20 cellular contexts compared by ENCODE assay signal in genomic region chr1:3022976-3023375, GRCh38. TPM values are rescaled to one million over a fixed set of nuclear protein-coding genes. Genes with fewer than 3 reads are reported as not detected.
A peak's percentile ranks its signal among the peaks of the same experiment; 100 is the strongest.
DNase-seq lines count a peak whose midpoint lies in the region; ATAC-seq and TF ChIP-seq lines count a peak whose summit lies in the region.
"Had no signal": no experiment of that assay in that cellular context is flagged by ENCODE, and none has a peak within 500 bp of the region (broad histone marks: within the 10 kb centered on the region; RNA-seq: fewer than 3 reads in every experiment).

No MANE protein-coding gene starts in this region.

- no peaks in the 10 kb centered on the region for H3K9me3 ChIP-seq in osteoblast (ENCODE audit: low read depth, low read length)
- no peaks in the 10 kb centered on the region for H3K9me3 ChIP-seq in tibial artery
- H3K9me3 ChIP-seq: BLaER1, HAP-1 had no signal

- no peaks in the 10 kb centered on the region for H3K79me2 ChIP-seq in osteoblast (ENCODE audit: insufficient read depth, low read length)

- no peak for TF ChIP-seq CTCF in osteoblast (IDR thresholded peaks at IDR 0.05; ENCODE audit: extremely low read depth, low read depth, low read length)
- no peak for TF ChIP-seq CTCF in tibial artery (IDR thresholded peaks at IDR 0.05)

- H3K27me3 Mint-ChIP-seq in activated naive CD4-positive, alpha-beta T cell treated with anti-CD3 and anti-CD28 coated beads, Interleukin-2, amount 10 ng/mL, durations not matched to agents 7 days and 5 days = peaks cover 21% of the 10 kb centered on the region
- H3K27me3 Mint-ChIP-seq in stimulated activated memory B cell treated with anti-CD40 and anti-IgM and Interleukin-4, amounts not matched to agents 10 μg/mL and 1 μg/mL and 100 μg/mL, for 72 hours = peaks cover 6% of the 10 kb centered on the region
- H3K27me3 Mint-ChIP-seq: CD4-positive, alpha-beta memory T cell had no signal

- no peak overlapping the region for H3K4me3 Mint-ChIP-seq in activated naive CD4-positive, alpha-beta T cell treated with anti-CD3 and anti-CD28 coated beads, Interleukin-2, amount 10 ng/mL, durations not matched to agents 7 days and 5 days
- H3K4me3 Mint-ChIP-seq in stimulated activated memory B cell treated with anti-CD40 and anti-IgM and Interleukin-4, amounts not matched to agents 10 μg/mL and 1 μg/mL and 100 μg/mL, for 72 hours = no peak overlapping the region
- H3K4me3 Mint-ChIP-seq: CD14-positive monocyte; CD4-positive, alpha-beta memory T cell had no signal

- DNase-seq in activated naive CD4-positive, alpha-beta T cell treated with anti-CD3 and anti-CD28 coated beads, Interleukin-2, amount 10 ng/mL, durations not matched to agents 7 days and 5 days = peak; percentile 14
- DNase-seq in activated naive CD4-positive, alpha-beta T cell treated with anti-CD3 and anti-CD28 coated beads, Interleukin-2, amount 50 U/mL, for 16 hours = no peak
- DNase-seq in left ventricle myocardium superior (peak; percentile 23), left cardiac atrium (no peak), osteoblast (ENCODE audit: insufficient read length, low spot score, missing footprints) (peak; percentile 56), tibial artery (peak; percentile 13 to 33)
- DNase-seq: 8988T; CD4-positive, alpha-beta memory T cell; DMS153; DMS79; GDM1; GM23248 had no signal

- no peaks in the 10 kb centered on the region for H3K36me3 Mint-ChIP-seq in activated naive CD4-positive, alpha-beta T cell treated with anti-CD3 and anti-CD28 coated beads, Interleukin-2, amount 10 ng/mL, durations not matched to agents 7 days and 5 days
- no peaks in the 10 kb centered on the region for H3K36me3 Mint-ChIP-seq in stimulated activated memory B cell treated with anti-CD40 and anti-IgM and Interleukin-4, amounts not matched to agents 10 μg/mL and 1 μg/mL and 100 μg/mL, for 72 hours
- H3K36me3 Mint-ChIP-seq: CD14-positive monocyte; CD4-positive, alpha-beta memory T cell had no signal

- CTCF ChIA-PET in activated naive CD4-positive, alpha-beta T cell treated with anti-CD3 and anti-CD28 coated beads, Interleukin-2, amount 10 ng/mL, durations not matched to agents 7 days and 5 days (lab: Charles Lee) = no interaction called here

- no peaks in the 10 kb centered on the region for H3K9me3 Mint-ChIP-seq in activated naive CD4-positive, alpha-beta T cell treated with anti-CD3 and anti-CD28 coated beads, Interleukin-2, amount 10 ng/mL, durations not matched to agents 7 days and 5 days
- no peaks in the 10 kb centered on the region for H3K9me3 Mint-ChIP-seq in stimulated activated memory B cell treated with anti-CD40 and anti-IgM and Interleukin-4, amounts not matched to agents 10 μg/mL and 1 μg/mL and 100 μg/mL, for 72 hours
- H3K9me3 Mint-ChIP-seq: CD14-positive monocyte had no signal

- no peak overlapping the region for H2AFZ ChIP-seq in osteoblast (ENCODE audit: low read length)
- H2AFZ ChIP-seq: GM23248 had no signal

- no peaks in the 10 kb centered on the region for H3K36me3 ChIP-seq in osteoblast (ENCODE audit: insufficient read depth, low read length)
- no peaks in the 10 kb centered on the region for H3K36me3 ChIP-seq in tibial artery
- H3K36me3 ChIP-seq: BLaER1, HAP-1 had no signal

- H3K27ac Mint-ChIP-seq in activated naive CD4-positive, alpha-beta T cell treated with anti-CD3 and anti-CD28 coated beads, Interleukin-2, amount 10 ng/mL, durations not matched to agents 7 days and 5 days = no peak overlapping the region
- no peak overlapping the region for H3K27ac Mint-ChIP-seq in stimulated activated memory B cell treated with anti-CD40 and anti-IgM and Interleukin-4, amounts not matched to agents 10 μg/mL and 1 μg/mL and 100 μg/mL, for 72 hours
- H3K27ac Mint-ChIP-seq: CD14-positive monocyte; CD4-positive, alpha-beta memory T cell had no signal

- H3K27ac ChIP-seq in osteoblast (ENCODE audit: low read depth, low read length) (no peak overlapping the region), tibial artery (no peak overlapping the region)
- H3K27ac ChIP-seq: BLaER1, GM23248 had no signal

- intact Hi-C loops in left ventricle myocardium superior (cut with micrococcal nuclease) = no loop called here
- intact Hi-C loops in left cardiac atrium (cut with DNase I) = no loop called here
- intact Hi-C loops in tibial artery (cut with DNase I; ENCODE audit: low total_unique reads) = no loop called here

- H3K27me3 ChIP-seq in osteoblast (ENCODE audit: insufficient read depth, low read length) (no peaks in the 10 kb centered on the region), tibial artery (peaks cover 0 to 12% of the 10 kb centered on the region in 2 donors)

- no peaks in the 10 kb centered on the region for H3K4me1 Mint-ChIP-seq in activated naive CD4-positive, alpha-beta T cell treated with anti-CD3 and anti-CD28 coated beads, Interleukin-2, amount 10 ng/mL, durations not matched to agents 7 days and 5 days
- no peaks in the 10 kb centered on the region for H3K4me1 Mint-ChIP-seq in stimulated activated memory B cell treated with anti-CD40 and anti-IgM and Interleukin-4, amounts not matched to agents 10 μg/mL and 1 μg/mL and 100 μg/mL, for 72 hours
- H3K4me1 Mint-ChIP-seq: CD14-positive monocyte; CD4-positive, alpha-beta memory T cell had no signal

- H3K4me3 ChIP-seq in osteoblast (ENCODE audit: insufficient read depth, low read length) (no peak overlapping the region), tibial artery (no peak overlapping the region)
- H3K4me3 ChIP-seq: BLaER1, GM23248, HAP-1 had no signal

- ATAC-seq in left ventricle myocardium superior = no peak
- ATAC-seq in left cardiac atrium = no peak
- no peak for ATAC-seq in stimulated activated memory B cell treated with anti-CD40 and anti-IgM and Interleukin-4, amounts not matched to agents 10 μg/mL and 1 μg/mL and 100 μg/mL, for 72 hours
- no peak for ATAC-seq in HG03342 (IDR thresholded peaks at IDR 0.05; ENCODE audit: unreplicated experiment)

- H3K4me1 ChIP-seq in osteoblast (ENCODE audit: insufficient read depth, low read length) = no peaks in the 10 kb centered on the region
- no peaks in the 10 kb centered on the region for H3K4me1 ChIP-seq in tibial artery
- H3K4me1 ChIP-seq: BLaER1, HAP-1 had no signal

- H4K20me1 ChIP-seq in osteoblast (ENCODE audit: insufficient read depth, low read length) = no peaks in the 10 kb centered on the region

- no peak overlapping the region for H3K4me2 ChIP-seq in osteoblast (ENCODE audit: insufficient read depth, low read length)
- H3K4me2 ChIP-seq: BLaER1 had no signal

RNA-seq across cellular contexts. Expression of gene ACTRT2, which starts 1.7 kb away (rescaled TPM):
- total RNA-seq in left ventricle myocardium superior (not detected), left cardiac atrium (not detected), osteoblast (not detected in 2 replicates)
- total RNA-seq: A673; CD4-positive, alpha-beta memory T cell; Daoy; GM23248; H4 had no signal

RNA-seq across cellular contexts. Expression of gene PRDM16, which starts 46.0 kb away (rescaled TPM):
- total RNA-seq in left ventricle myocardium superior = 17.7 TPM
- total RNA-seq in left cardiac atrium = 1 to 10 TPM in 1 of 2 donors, under 1 TPM in 1; 0.99 to 1.2 TPM
- total RNA-seq in osteoblast = 6.5 and 8.3 TPM in 2 replicates
- total RNA-seq: CD4-positive, alpha-beta memory T cell; GM23248 had no signal

Comparison
In these comparisons a context has a peak if more than half of its experiments do, and no peak if none do; other contexts are left out.
1. DNase-seq: peak in activated naive CD4-positive, alpha-beta T cell treated with anti-CD3 and anti-CD28 coated beads, Interleukin-2, amount 10 ng/mL, durations not matched to agents 7 days and 5 days (single experiment), left ventricle myocardium superior (single experiment), osteoblast (single experiment) and tibial artery (2 of 2); none in activated naive CD4-positive, alpha-beta T cell treated with anti-CD3 and anti-CD28 coated beads, Interleukin-2, amount 50 U/mL, for 16 hours (single experiment) and left cardiac atrium (single experiment).